ENCODE assay signal across 8 cellular contexts in genomic region chr21:44949161-44950015, GRCh38. TPM values are rescaled to one million over a fixed set of nuclear protein-coding genes. Genes with fewer than 3 reads are reported as not detected.
DNase-seq lines count a peak whose midpoint lies in the region; ATAC-seq and TF ChIP-seq lines count a peak whose summit lies in the region.

No MANE protein-coding gene starts in this region.

- intact Hi-C loops in adrenal gland (cut with DNase I) (loop anchor here (2.0 to 10.0 kb wide), 3 partner anchors 178 to 485 kb away; no protein-coding TSS in a partner anchor), sciatic nerve (cut with DNase I) (loop anchor here (5.0 kb wide), 1 partner anchor 178 kb away; no protein-coding TSS in a partner anchor)

- H3K27ac ChIP-seq in adrenal gland: peak overlapping the region in 1 of 5 donors; percentile 4
- peak overlapping the region; percentile 46 to 75 for H3K27ac ChIP-seq in right atrium auricular region

- WGBS in adrenal gland, 4 donors: 50 to 63% (median 61%) methylated on average over 19 to 39 of the region's 39 CpGs

- peak; percentile 79 to 94 (median 91) for TF ChIP-seq CTCF in adrenal gland (IDR thresholded peaks at IDR 0.05)
- peak; percentile 92 to 95 for TF ChIP-seq CTCF in right atrium auricular region (IDR thresholded peaks at IDR 0.05)

- H3K9me3 ChIP-seq in adrenal gland (replicated peaks in 1 of 3) (no peaks in the 10 kb centered on the region), right atrium auricular region (no peaks in the 10 kb centered on the region)

- H3K4me3 ChIP-seq in adrenal gland (no peak overlapping the region), right atrium auricular region (no peak overlapping the region)

- ATAC-seq in HG03571 (IDR thresholded peaks at IDR 0.05; ENCODE audit: unreplicated experiment) (peak; percentile 69), sciatic nerve (peak; percentile 90), GM18511 (IDR thresholded peaks at IDR 0.05; ENCODE audit: unreplicated experiment) (no peak)

- H3K36me3 ChIP-seq in adrenal gland (replicated peaks in 1 of 2) (peaks cover 0 to 15% of the 10 kb centered on the region in 2 donors), right atrium auricular region (peaks cover 8% of the 10 kb centered on the region)

- DNase-seq in ELR (ENCODE audit: low read depth) (peak; percentile 72), SW480 (ENCODE audit: low spot score) (peak; percentile 67), adrenal gland (peak; percentile 81 to 93 (median 90)), right atrium auricular region (ENCODE audit: low spot score) (peak; percentile 91), sciatic nerve (ENCODE audit: low spot score) (peak; percentile 96), GF-D8 (lab: John Stamatoyannopoulos, UW) (no peak)

- H3K4me1 ChIP-seq in adrenal gland (replicated peaks in 1 of 2) (peaks cover 0 to 8% of the 10 kb centered on the region in 2 donors), right atrium auricular region (peaks cover 0 to 65% of the 10 kb centered on the region in 2 donors)

- no peak for TF ChIP-seq POLR2A in adrenal gland (IDR thresholded peaks at IDR 0.05)

- H3K27me3 ChIP-seq in adrenal gland (no peaks in the 10 kb centered on the region), right atrium auricular region (no peaks in the 10 kb centered on the region)

RNA-seq across cellular contexts. Expression of gene SLX9, which starts 9.6 kb away (rescaled TPM):
- total RNA-seq in adrenal gland (10 to 100 TPM; 11.1 to 45.3 (median 26.6) TPM), right atrium auricular region (10 to 100 TPM; 15.9 to 18.8 TPM), sciatic nerve (17.1 TPM)
- 10 to 100 TPM; 13.1 to 22.8 (median 21.4) TPM for polyA plus RNA-seq in adrenal gland

RNA-seq across cellular contexts. Expression of gene ITGB2, which starts 28.7 kb away (rescaled TPM):
- total RNA-seq in adrenal gland: 100 to 1,000 TPM in 4 of 8 donors, 10 to 100 TPM in 4; 68.2 to 212 (median 120) TPM
- polyA plus RNA-seq in adrenal gland: 100 to 1,000 TPM in 2 of 3 donors, 10 to 100 TPM in 1; 10.9 to 249 (median 101) TPM
- 10 to 100 TPM; 16.7 to 63.6 TPM for total RNA-seq in right atrium auricular region
- 56.7 TPM for total RNA-seq in sciatic nerve
